In genomic region chr16:66932076-66932475, GRCh38 we compare ENCODE assay signal across 2 cellular contexts.
TF ChIP-seq lines count a peak whose summit lies in the region.

No MANE protein-coding gene starts in this region.

TF ChIP-seq in HEK293, 187 proteins besides CTCF, POLR2A, EP300 and RAD21:
- TF ChIP-seq KLF1 (tag by site-specific recombination; IDR thresholded peaks at IDR 0.05) (peak; percentile 49), ZNF513 (tag by site-specific recombination; IDR thresholded peaks at IDR 0.05) (no peak), ZNF621 (tag by site-specific recombination; IDR thresholded peaks at IDR 0.05) (no peak), ZNF600 (tag by site-specific recombination; IDR thresholded peaks at IDR 0.05) (no peak), ZBTB26 (tag by site-specific recombination; optimal IDR thresholded peaks at IDR 0.05) (no peak), ZNF623 (tag by site-specific recombination; IDR thresholded peaks at IDR 0.05) (no peak), ZFHX2 (tag by site-specific recombination; conservative IDR thresholded peaks at IDR 0.05) (peak; percentile 37; the same call in 1 of the 2 replicates), ZSCAN16 (tag by site-specific recombination; IDR thresholded peaks at IDR 0.05) (no peak), EGR2 (tag by site-specific recombination; IDR thresholded peaks at IDR 0.05; ENCODE audit: low read depth) (peak; percentile 70), ELK4 (IDR thresholded peaks at IDR 0.05; ENCODE audit: borderline replicate concordance, low read depth, low read length) (no peak)

TF ChIP-seq in K562, 482 proteins besides CTCF, POLR2A, EP300 and RAD21:
- TF ChIP-seq IFI16 (CRISPR knock-in tag; IDR thresholded peaks at IDR 0.05) (no peak), RB1 (IDR thresholded peaks at IDR 0.05; ENCODE audit: low read depth) (no peak), CREM (IDR thresholded peaks at IDR 0.05; ENCODE audit: low read depth) (no peak), ELF2 (CRISPR knock-in tag; IDR thresholded peaks at IDR 0.05) (no peak), ZNF551 (CRISPR knock-in tag; IDR thresholded peaks at IDR 0.05) (no peak), YY1 (IDR thresholded peaks at IDR 0.05; ENCODE audit: borderline replicate concordance in 1 of 3, control insufficient read depth in 1 of 3, extremely low read depth in 1 of 3, insufficient read depth in 3 of 3, insufficient read length in 1 of 3, insufficient replicate concordance in 2 of 3, low read depth in 1 of 3, low read length in 2 of 3) (no peak), KDM1A (IDR thresholded peaks at IDR 0.05) (peak; percentile 42 to 46; a peak in 1 of 4 replicates), SMARCB1 (IDR thresholded peaks at IDR 0.05; ENCODE audit: insufficient read length, low read depth) (no peak), PHB2 (IDR thresholded peaks at IDR 0.05; ENCODE audit: low read depth) (no peak), CBFA2T3 (IDR thresholded peaks at IDR 0.05) (peak; percentile 68), TBP (optimal IDR thresholded peaks at IDR 0.05; ENCODE audit: low read depth, low read length) (no peak), EGR1 (conservative IDR thresholded peaks at IDR 0.05) (peak; percentile 60), PHTF2 (CRISPR knock-in tag; IDR thresholded peaks at IDR 0.05) (no peak), CTBP1 (IDR thresholded peaks at IDR 0.05; ENCODE audit: borderline replicate concordance) (no peak), ZFP1 (CRISPR knock-in tag; IDR thresholded peaks at IDR 0.05) (no peak), ZSCAN29 (IDR thresholded peaks at IDR 0.05) (no peak), ZNF316 (IDR thresholded peaks at IDR 0.05) (no peak), ARNT (IDR thresholded peaks at IDR 0.05) (no peak), SMAD3 (CRISPR knock-in tag; conservative IDR thresholded peaks at IDR 0.05) (no peak), ZMIZ1 (IDR thresholded peaks at IDR 0.05; ENCODE audit: low read depth in 2 of 2, low read length in 2 of 2) (no peak), OTX1 (CRISPR knock-in tag; IDR thresholded peaks at IDR 0.05) (no peak), ETS1 (conservative IDR thresholded peaks at IDR 0.05; ENCODE audit: control insufficient read depth, low read depth, low read length) (no peak), CBFA2T2 (conservative IDR thresholded peaks at IDR 0.05) (peak; percentile 42), ELK1 (CRISPR knock-in tag; IDR thresholded peaks at IDR 0.05) (no peak), GTF2F1 (IDR thresholded peaks at IDR 0.05; ENCODE audit: low read depth, low read length) (no peak)
